8 cellular contexts compared by ENCODE assay signal in the genomic region with DNA sequence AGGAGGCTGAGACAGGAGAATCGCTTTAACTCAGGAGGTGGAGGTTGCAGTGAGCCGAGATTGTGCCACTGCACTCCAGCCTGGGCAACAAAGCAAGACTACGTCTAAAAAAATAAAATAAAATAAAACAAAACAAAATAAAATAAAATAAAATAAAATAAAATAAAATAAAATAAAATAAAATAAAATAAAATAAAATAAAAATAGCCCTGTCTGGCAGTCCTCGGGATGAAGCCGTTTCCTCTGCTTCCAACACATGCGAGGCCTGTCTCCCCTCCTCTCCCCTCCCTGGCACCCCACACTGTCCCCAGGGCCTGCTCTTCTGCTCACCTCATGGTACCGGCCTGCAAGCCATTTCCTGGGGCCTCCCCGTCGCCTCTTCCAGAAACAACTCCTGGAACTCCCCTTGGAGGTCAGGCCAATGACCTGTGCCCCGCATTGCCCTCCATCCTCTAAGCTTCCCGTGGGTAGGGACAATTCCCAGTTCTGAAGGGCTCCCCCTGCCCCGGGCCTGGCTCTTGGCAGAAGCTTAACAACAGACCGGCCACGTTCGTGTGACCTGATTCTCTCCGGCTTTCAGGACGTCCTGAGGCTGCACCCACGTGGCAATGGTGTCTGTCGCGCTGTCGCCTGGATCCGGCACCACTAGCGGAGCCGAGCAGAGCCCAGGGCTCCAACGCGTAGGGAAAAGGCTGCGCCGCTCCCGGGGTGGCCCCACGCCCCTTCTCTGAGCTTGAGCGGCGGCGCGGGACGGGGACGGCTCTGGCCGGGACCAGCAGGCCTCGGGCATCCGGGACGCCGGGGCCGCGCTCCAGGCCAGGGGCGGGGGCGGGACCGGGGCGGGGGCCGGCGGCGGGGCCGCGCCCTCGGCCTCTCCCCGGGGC. TPM values are rescaled to one million over a fixed set of nuclear protein-coding genes. Genes with fewer than 3 reads are reported as not detected.
DNase-seq lines count a peak whose midpoint lies in the region; ATAC-seq and TF ChIP-seq lines count a peak whose summit lies in the region.

No MANE protein-coding gene starts in this region.

- H3K36me3 Mint-ChIP-seq in activated naive CD4-positive, alpha-beta T cell treated with anti-CD3 and anti-CD28 coated beads, Interleukin-2, amount 10 ng/mL, durations not matched to agents 7 days and 5 days: no peaks in the 10 kb centered on the region
- H3K36me3 Mint-ChIP-seq in progenitor cell of endocrine pancreas (ENCODE audit: insufficient read depth): no peaks in the 10 kb centered on the region

- H3K27me3 ChIP-seq in cardiac muscle cell: no peaks in the 10 kb centered on the region

- peaks cover 36% of the 10 kb centered on the region for H3K4me1 Mint-ChIP-seq in activated naive CD4-positive, alpha-beta T cell treated with anti-CD3 and anti-CD28 coated beads, Interleukin-2, amount 10 ng/mL, durations not matched to agents 7 days and 5 days
- H3K4me1 Mint-ChIP-seq in progenitor cell of endocrine pancreas (ENCODE audit: low read depth): peaks cover 4% of the 10 kb centered on the region

- H3K27ac Mint-ChIP-seq in activated naive CD4-positive, alpha-beta T cell treated with anti-CD3 and anti-CD28 coated beads, Interleukin-2, amount 10 ng/mL, durations not matched to agents 7 days and 5 days: peak overlapping the region; percentile 78
- H3K27ac Mint-ChIP-seq in progenitor cell of endocrine pancreas: peak overlapping the region; percentile 73

- peaks cover 5% of the 10 kb centered on the region for H3K4me1 ChIP-seq in cardiac muscle cell (ENCODE audit: low read depth)

- H3K9me3 Mint-ChIP-seq in activated naive CD4-positive, alpha-beta T cell treated with anti-CD3 and anti-CD28 coated beads, Interleukin-2, amount 10 ng/mL, durations not matched to agents 7 days and 5 days: no peaks in the 10 kb centered on the region
- no peaks in the 10 kb centered on the region for H3K9me3 Mint-ChIP-seq in progenitor cell of endocrine pancreas (ENCODE audit: low read depth)

- H3K4me3 Mint-ChIP-seq in activated naive CD4-positive, alpha-beta T cell treated with anti-CD3 and anti-CD28 coated beads, Interleukin-2, amount 10 ng/mL, durations not matched to agents 7 days and 5 days: peak overlapping the region; percentile 78
- H3K4me3 Mint-ChIP-seq in progenitor cell of endocrine pancreas (ENCODE audit: low read depth): peak overlapping the region; percentile 76

- CTCF ChIA-PET in activated naive CD4-positive, alpha-beta T cell treated with anti-CD3 and anti-CD28 coated beads, Interleukin-2, amount 10 ng/mL, durations not matched to agents 7 days and 5 days (lab: Charles Lee): interaction anchor here (0.8 to 1.3 kb wide), 2 partner anchors 30 to 60 kb away, joined by 3 to 4 read pairs; no protein-coding TSS in a partner anchor

- no peak for TF ChIP-seq CTCF in LNCaP clone FGC (IDR thresholded peaks at IDR 0.05; ENCODE audit: control insufficient read depth, extremely low read depth, insufficient read depth)
- TF ChIP-seq CTCF in cardiac muscle cell (IDR thresholded peaks at IDR 0.05; ENCODE audit: low read depth, low read length): no peak
- TF ChIP-seq CTCF in progenitor cell of endocrine pancreas (IDR thresholded peaks at IDR 0.05; ENCODE audit: unreplicated experiment): no peak

- DNase-seq in NCI-H146 (lab: John Stamatoyannopoulos, UW) (peak; percentile 26), NCI-H146 treated with DMSO at 0.1 percent for 48 hours (lab: John Stamatoyannopoulos, UW; ENCODE audit: unreplicated experiment) (no peak), LNCaP clone FGC (ENCODE audit: low read depth) (no peak), cardiac muscle cell (ENCODE audit: low read depth in 1 of 2, low spot score in 1 of 2) (peak; percentile 46 to 65), progenitor cell of endocrine pancreas (ENCODE audit: low spot score, unreplicated experiment) (peak; percentile 37)
- DNase-seq in activated naive CD4-positive, alpha-beta T cell treated with anti-CD3 and anti-CD28 coated beads, Interleukin-2, amount 10 ng/mL, durations not matched to agents 7 days and 5 days: peak; percentile 58

- no peaks in the 10 kb centered on the region for H3K36me3 ChIP-seq in cardiac muscle cell

- peaks cover 35% of the 10 kb centered on the region for H3K27me3 Mint-ChIP-seq in activated naive CD4-positive, alpha-beta T cell treated with anti-CD3 and anti-CD28 coated beads, Interleukin-2, amount 10 ng/mL, durations not matched to agents 7 days and 5 days
- peaks cover 32% of the 10 kb centered on the region for H3K27me3 Mint-ChIP-seq in progenitor cell of endocrine pancreas

- peak overlapping the region; percentile 71 for H3K4me3 ChIP-seq in LNCaP clone FGC (ENCODE audit: low read depth, low read length)
- H3K4me3 ChIP-seq in cardiac muscle cell: peak overlapping the region; percentile 36

- ATAC-seq in GM21619 (IDR thresholded peaks at IDR 0.05; ENCODE audit: unreplicated experiment): no peak
- no peak for ATAC-seq in HG03025 (IDR thresholded peaks at IDR 0.05; ENCODE audit: low FRiP score, unreplicated experiment)

- H3K9me3 ChIP-seq in cardiac muscle cell (ENCODE audit: low read depth): no peaks in the 10 kb centered on the region

- H3K27ac ChIP-seq in cardiac muscle cell: no peak overlapping the region

RNA-seq across cellular contexts. Expression of gene PARVB, which starts 0.5 kb away (rescaled TPM):
- total RNA-seq in cardiac muscle cell (21.7 and 46.0 TPM in 2 replicates), progenitor cell of endocrine pancreas (10.6 and 11.8 TPM in 2 replicates)
- polyA plus RNA-seq in cardiac muscle cell: 30.6 and 40.2 TPM in 2 replicates

Comparison
In these comparisons a context has a peak if more than half of its experiments do, and no peak if none do; other contexts are left out.
1. DNase-seq: peak in NCI-H146 (single experiment), activated naive CD4-positive, alpha-beta T cell treated with anti-CD3 and anti-CD28 coated beads, Interleukin-2, amount 10 ng/mL, durations not matched to agents 7 days and 5 days (single experiment), cardiac muscle cell (2 of 2) and progenitor cell of endocrine pancreas (single experiment); none in NCI-H146 treated with DMSO at 0.1 percent for 48 hours (single experiment) and LNCaP clone FGC (single experiment).